Comparison of ENCODE assay signal across 2 cellular contexts in the genomic region with DNA sequence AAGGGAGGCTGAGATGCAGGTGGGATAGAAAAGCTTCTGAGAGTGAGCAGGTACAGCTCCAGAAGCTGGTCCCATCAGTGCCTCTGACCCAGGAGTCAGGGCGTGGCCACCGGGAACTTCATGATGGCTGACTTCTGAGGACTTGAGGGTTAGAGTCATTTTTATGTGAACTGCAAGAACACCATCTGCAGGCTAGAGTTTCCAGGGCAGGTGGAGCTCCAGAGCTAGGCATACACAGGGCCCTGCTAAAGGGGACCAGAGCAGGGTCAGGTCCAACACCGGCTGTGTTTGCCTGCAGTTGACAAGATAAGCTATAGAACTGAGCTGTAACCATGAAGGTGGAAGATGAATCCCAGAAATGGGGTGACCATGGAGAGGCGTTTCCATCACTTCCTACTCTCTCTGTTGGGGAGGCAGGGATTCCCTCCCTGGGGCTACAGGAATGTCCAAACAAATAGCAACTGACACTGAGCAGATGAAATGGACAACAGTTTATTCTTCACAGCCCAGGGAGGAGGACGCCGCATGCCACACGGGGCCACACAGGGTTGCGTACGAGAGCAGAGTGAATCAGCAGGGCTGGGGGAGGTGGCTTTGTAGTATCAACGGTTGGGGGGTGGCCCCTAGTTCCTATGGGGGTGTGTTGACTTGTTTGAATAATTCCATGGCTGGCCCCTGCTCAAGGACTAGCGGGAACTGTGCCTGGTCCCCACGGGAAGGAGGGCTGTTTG.
TF ChIP-seq lines count a peak whose summit lies in the region.

No MANE protein-coding gene starts in this region.

TF ChIP-seq in HCT116, 20 proteins besides CTCF, POLR2A, EP300 and RAD21:
- TF ChIP-seq ZNF274 (IDR thresholded peaks at IDR 0.05; ENCODE audit: low read depth, low read length) = no peak
- TF ChIP-seq CBX3 (IDR thresholded peaks at IDR 0.05; ENCODE audit: low read depth) = 0 out of 2 replicates have a peak, but pooled peaks have one; percentile 4
- TF ChIP-seq, protein P1, sequence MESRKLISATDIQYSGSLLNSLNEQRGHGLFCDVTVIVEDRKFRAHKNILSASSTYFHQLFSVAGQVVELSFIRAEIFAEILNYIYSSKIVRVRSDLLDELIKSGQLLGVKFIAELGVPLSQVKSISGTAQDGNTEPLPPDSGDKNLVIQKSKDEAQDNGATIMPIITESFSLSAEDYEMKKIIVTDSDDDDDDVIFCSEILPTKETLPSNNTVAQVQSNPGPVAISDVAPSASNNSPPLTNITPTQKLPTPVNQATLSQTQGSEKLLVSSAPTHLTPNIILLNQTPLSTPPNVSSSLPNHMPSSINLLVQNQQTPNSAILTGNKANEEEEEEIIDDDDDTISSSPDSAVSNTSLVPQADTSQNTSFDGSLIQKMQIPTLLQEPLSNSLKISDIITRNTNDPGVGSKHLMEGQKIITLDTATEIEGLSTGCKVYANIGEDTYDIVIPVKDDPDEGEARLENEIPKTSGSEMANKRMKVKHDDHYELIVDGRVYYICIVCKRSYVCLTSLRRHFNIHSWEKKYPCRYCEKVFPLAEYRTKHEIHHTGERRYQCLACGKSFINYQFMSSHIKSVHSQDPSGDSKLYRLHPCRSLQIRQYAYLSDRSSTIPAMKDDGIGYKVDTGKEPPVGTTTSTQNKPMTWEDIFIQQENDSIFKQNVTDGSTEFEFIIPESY (IDR thresholded peaks at IDR 0.05; ENCODE audit: extremely low read depth, insufficient replicate concordance, low read length) = no peak
- TF ChIP-seq FOSL1 (IDR thresholded peaks at IDR 0.05; ENCODE audit: low read depth) = no peak

TF ChIP-seq in GM23338, 12 proteins besides CTCF, POLR2A, EP300 and RAD21:
- TF ChIP-seq STAT1 (IDR thresholded peaks at IDR 0.05; ENCODE audit: unreplicated experiment) (no peak), EZH2phosphoT487 (IDR thresholded peaks at IDR 0.05; ENCODE audit: unreplicated experiment) (no peak), EZH2 (IDR thresholded peaks at IDR 0.05; ENCODE audit: low read depth, unreplicated experiment) (no peak), POLR2AphosphoS5 (IDR thresholded peaks at IDR 0.05; ENCODE audit: low read depth) (no peak), CREB1 (CRISPR knock-in tag; IDR thresholded peaks at IDR 0.05; ENCODE audit: low read depth) (no peak), NANOG (IDR thresholded peaks at IDR 0.05; ENCODE audit: borderline replicate concordance) (no peak), ZNF114 (CRISPR knock-in tag; IDR thresholded peaks at IDR 0.05) (no peak), JUNB (IDR thresholded peaks at IDR 0.05; ENCODE audit: unreplicated experiment) (no peak), ZNF331 (CRISPR knock-in tag; IDR thresholded peaks at IDR 0.05; ENCODE audit: low read depth) (no peak)
- TF ChIP-seq, protein P2, sequence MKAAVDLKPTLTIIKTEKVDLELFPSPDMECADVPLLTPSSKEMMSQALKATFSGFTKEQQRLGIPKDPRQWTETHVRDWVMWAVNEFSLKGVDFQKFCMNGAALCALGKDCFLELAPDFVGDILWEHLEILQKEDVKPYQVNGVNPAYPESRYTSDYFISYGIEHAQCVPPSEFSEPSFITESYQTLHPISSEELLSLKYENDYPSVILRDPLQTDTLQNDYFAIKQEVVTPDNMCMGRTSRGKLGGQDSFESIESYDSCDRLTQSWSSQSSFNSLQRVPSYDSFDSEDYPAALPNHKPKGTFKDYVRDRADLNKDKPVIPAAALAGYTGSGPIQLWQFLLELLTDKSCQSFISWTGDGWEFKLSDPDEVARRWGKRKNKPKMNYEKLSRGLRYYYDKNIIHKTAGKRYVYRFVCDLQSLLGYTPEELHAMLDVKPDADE (IDR thresholded peaks at IDR 0.05) = no peak
- TF ChIP-seq, protein P3, sequence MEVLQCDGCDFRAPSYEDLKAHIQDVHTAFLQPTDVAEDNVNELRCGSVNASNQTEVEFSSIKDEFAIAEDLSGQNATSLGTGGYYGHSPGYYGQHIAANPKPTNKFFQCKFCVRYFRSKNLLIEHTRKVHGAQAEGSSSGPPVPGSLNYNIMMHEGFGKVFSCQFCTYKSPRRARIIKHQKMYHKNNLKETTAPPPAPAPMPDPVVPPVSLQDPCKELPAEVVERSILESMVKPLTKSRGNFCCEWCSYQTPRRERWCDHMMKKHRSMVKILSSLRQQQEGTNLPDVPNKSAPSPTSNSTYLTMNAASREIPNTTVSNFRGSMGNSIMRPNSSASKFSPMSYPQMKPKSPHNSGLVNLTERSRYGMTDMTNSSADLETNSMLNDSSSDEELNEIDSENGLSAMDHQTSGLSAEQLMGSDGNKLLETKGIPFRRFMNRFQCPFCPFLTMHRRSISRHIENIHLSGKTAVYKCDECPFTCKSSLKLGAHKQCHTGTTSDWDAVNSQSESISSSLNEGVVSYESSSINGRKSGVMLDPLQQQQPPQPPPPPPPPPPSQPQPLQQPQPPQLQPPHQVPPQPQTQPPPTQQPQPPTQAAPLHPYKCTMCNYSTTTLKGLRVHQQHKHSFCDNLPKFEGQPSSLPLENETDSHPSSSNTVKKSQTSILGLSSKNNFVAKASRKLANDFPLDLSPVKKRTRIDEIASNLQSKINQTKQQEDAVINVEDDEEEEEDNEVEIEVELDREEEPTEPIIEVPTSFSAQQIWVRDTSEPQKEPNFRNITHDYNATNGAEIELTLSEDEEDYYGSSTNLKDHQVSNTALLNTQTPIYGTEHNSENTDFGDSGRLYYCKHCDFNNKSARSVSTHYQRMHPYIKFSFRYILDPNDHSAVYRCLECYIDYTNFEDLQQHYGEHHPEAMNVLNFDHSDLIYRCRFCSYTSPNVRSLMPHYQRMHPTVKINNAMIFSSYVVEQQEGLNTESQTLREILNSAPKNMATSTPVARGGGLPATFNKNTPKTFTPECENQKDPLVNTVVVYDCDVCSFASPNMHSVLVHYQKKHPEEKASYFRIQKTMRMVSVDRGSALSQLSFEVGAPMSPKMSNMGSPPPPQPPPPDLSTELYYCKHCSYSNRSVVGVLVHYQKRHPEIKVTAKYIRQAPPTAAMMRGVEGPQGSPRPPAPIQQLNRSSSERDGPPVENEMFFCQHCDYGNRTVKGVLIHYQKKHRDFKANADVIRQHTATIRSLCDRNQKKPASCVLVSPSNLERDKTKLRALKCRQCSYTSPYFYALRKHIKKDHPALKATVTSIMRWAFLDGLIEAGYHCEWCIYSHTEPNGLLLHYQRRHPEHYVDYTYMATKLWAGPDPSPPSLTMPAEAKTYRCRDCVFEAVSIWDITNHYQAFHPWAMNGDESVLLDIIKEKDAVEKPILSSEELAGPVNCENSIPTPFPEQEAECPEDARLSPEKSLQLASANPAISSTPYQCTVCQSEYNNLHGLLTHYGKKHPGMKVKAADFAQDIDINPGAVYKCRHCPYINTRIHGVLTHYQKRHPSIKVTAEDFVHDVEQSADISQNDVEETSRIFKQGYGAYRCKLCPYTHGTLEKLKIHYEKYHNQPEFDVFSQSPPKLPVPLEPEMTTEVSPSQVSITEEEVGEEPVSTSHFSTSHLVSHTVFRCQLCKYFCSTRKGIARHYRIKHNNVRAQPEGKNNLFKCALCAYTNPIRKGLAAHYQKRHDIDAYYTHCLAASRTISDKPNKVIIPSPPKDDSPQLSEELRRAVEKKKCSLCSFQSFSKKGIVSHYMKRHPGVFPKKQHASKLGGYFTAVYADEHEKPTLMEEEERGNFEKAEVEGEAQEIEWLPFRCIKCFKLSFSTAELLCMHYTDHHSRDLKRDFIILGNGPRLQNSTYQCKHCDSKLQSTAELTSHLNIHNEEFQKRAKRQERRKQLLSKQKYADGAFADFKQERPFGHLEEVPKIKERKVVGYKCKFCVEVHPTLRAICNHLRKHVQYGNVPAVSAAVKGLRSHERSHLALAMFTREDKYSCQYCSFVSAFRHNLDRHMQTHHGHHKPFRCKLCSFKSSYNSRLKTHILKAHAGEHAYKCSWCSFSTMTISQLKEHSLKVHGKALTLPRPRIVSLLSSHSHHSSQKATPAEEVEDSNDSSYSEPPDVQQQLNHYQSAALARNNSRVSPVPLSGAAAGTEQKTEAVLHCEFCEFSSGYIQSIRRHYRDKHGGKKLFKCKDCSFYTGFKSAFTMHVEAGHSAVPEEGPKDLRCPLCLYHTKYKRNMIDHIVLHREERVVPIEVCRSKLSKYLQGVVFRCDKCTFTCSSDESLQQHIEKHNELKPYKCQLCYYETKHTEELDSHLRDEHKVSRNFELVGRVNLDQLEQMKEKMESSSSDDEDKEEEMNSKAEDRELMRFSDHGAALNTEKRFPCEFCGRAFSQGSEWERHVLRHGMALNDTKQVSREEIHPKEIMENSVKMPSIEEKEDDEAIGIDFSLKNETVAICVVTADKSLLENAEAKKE (CRISPR knock-in tag; IDR thresholded peaks at IDR 0.05) = no peak
- TF ChIP-seq, protein P4, sequence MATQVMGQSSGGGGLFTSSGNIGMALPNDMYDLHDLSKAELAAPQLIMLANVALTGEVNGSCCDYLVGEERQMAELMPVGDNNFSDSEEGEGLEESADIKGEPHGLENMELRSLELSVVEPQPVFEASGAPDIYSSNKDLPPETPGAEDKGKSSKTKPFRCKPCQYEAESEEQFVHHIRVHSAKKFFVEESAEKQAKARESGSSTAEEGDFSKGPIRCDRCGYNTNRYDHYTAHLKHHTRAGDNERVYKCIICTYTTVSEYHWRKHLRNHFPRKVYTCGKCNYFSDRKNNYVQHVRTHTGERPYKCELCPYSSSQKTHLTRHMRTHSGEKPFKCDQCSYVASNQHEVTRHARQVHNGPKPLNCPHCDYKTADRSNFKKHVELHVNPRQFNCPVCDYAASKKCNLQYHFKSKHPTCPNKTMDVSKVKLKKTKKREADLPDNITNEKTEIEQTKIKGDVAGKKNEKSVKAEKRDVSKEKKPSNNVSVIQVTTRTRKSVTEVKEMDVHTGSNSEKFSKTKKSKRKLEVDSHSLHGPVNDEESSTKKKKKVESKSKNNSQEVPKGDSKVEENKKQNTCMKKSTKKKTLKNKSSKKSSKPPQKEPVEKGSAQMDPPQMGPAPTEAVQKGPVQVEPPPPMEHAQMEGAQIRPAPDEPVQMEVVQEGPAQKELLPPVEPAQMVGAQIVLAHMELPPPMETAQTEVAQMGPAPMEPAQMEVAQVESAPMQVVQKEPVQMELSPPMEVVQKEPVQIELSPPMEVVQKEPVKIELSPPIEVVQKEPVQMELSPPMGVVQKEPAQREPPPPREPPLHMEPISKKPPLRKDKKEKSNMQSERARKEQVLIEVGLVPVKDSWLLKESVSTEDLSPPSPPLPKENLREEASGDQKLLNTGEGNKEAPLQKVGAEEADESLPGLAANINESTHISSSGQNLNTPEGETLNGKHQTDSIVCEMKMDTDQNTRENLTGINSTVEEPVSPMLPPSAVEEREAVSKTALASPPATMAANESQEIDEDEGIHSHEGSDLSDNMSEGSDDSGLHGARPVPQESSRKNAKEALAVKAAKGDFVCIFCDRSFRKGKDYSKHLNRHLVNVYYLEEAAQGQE (IDR thresholded peaks at IDR 0.05; ENCODE audit: unreplicated experiment) = no peak
